In genomic region chr3:108546249-108546648, GRCh38 we compare ENCODE assay signal across 13 cellular contexts. TPM values are rescaled to one million over a fixed set of nuclear protein-coding genes. Genes with fewer than 3 reads are reported as not detected.
DNase-seq lines count a peak whose midpoint lies in the region; ATAC-seq and TF ChIP-seq lines count a peak whose summit lies in the region.
"Had no signal": no experiment of that assay in that cellular context is flagged by ENCODE, and none has a peak within 500 bp of the region (broad histone marks: within the 10 kb centered on the region; RNA-seq: fewer than 3 reads in every experiment).

No MANE protein-coding gene starts in this region.

- no peak for TF ChIP-seq CTCF in right lobe of liver (IDR thresholded peaks at IDR 0.05)

- no peak overlapping the region for H4K8ac ChIP-seq in neuronal stem cell (ENCODE audit: low read depth, low read length)

- H3K36me3 ChIP-seq in ACC112 (ENCODE audit: insufficient read depth, low read length) (peaks cover 22% of the 10 kb centered on the region), right lobe of liver (no peaks in the 10 kb centered on the region), neuronal stem cell (replicated peaks in 1 of 2; ENCODE audit: control insufficient read depth in 2 of 2, insufficient read depth in 2 of 2, low read length in 2 of 2) (peaks cover 8 to 100% of the 10 kb centered on the region in 2 donors)
- H3K36me3 ChIP-seq: pancreas had no signal

- no peak overlapping the region for H3K14ac ChIP-seq in neuronal stem cell (ENCODE audit: low read length)

- no peak overlapping the region for H2BK15ac ChIP-seq in neuronal stem cell (ENCODE audit: low read length)

- H3K9me3 ChIP-seq in right lobe of liver (no peaks in the 10 kb centered on the region), neuronal stem cell (replicated peaks in 1 of 2; ENCODE audit: control insufficient read depth in 2 of 2, insufficient read depth in 1 of 2, low read depth in 1 of 2, low read length in 2 of 2) (peaks cover 2 to 9% of the 10 kb centered on the region in 2 donors)
- H3K9me3 ChIP-seq: pancreas, SJSA1 had no signal

- H3K27ac ChIP-seq in ACC112 (ENCODE audit: low read depth, low read length) (no peak overlapping the region), right lobe of liver (no peak overlapping the region), neuronal stem cell (replicated peaks; ENCODE audit: low read length) (no peak overlapping the region)
- H3K27ac ChIP-seq: pancreas, SJSA1 had no signal

- H3K4me1 ChIP-seq in ACC112 (ENCODE audit: control insufficient read depth, insufficient read depth, low read length, unreplicated experiment) (peaks cover 10% of the 10 kb centered on the region), right lobe of liver (no peaks in the 10 kb centered on the region), neuronal stem cell (ENCODE audit: control insufficient read depth in 2 of 2, insufficient read depth in 1 of 2, low read depth in 1 of 2, low read length in 2 of 2) (no peaks in the 10 kb centered on the region)
- H3K4me1 ChIP-seq: pancreas, SJSA1 had no signal

- H2BK5ac ChIP-seq in neuronal stem cell (ENCODE audit: low read length), result no peak overlapping the region

- peak; percentile 61 for ATAC-seq in GM19372 (IDR thresholded peaks at IDR 0.05; ENCODE audit: low read depth, unreplicated experiment)
- peak; percentile 22; the same call in 1 of the 3 replicates for ATAC-seq in SK-N-SH treated with all-trans-retinoic acid at 6 μM for 48 hours
- ATAC-seq in right lobe of liver, result peak in 3 of 4 donors; percentile 40 to 68 (median 50)
- ATAC-seq in GM19455 (IDR thresholded peaks at IDR 0.05; ENCODE audit: unreplicated experiment), result no peak

- no peaks in the 10 kb centered on the region for H3K79me2 ChIP-seq in ACC112 (ENCODE audit: control insufficient read depth, insufficient read depth, low read length, unreplicated experiment)

- no peak overlapping the region for H3K4me2 ChIP-seq in neuronal stem cell (ENCODE audit: insufficient read depth, low read length, poor library complexity, severe bottlenecking)

- peak overlapping the region; percentile 29 for H2AFZ ChIP-seq in ACC112 (ENCODE audit: low read length, unreplicated experiment)
- no peak overlapping the region for H2AFZ ChIP-seq in neuronal stem cell (ENCODE audit: low read length)

- DNase-seq in right lobe of liver (no peak), posterior cingulate gyrus (no peak), neuronal stem cell (ENCODE audit: low spot score) (no peak), AML-193 (lab: John Stamatoyannopoulos, UW) (no peak)
- DNase-seq: activated CD8-positive, alpha-beta memory T cell treated with anti-CD3 and anti-CD28 coated beads, Interleukin-2, amount 50 U/mL, for 48 hours; GOT3; NCI-H2081 treated with DMSO at 0.1 percent for 48 hours; pancreas had no signal

- 67% methylated on average over 1 of the region's 1 CpG for WGBS in right lobe of liver (ENCODE audit: insufficient coverage, low coverage, low lambda C conversion rate, missing lambda C conversion rate)
- no CpG with 5 or more reads among the region's 1 CpG for WGBS in neuronal stem cell (ENCODE audit: extremely low coverage in 2 of 2, insufficient read length in 2 of 2, insufficient replicate concordance in 1 of 2), 2 donors

- H3K9ac ChIP-seq in neuronal stem cell (ENCODE audit: low read depth, low read length, poor library complexity), result no peak overlapping the region

- H2BK120ac ChIP-seq in neuronal stem cell (ENCODE audit: low read depth, low read length), result no peak overlapping the region

- no peak overlapping the region for H2BK12ac ChIP-seq in neuronal stem cell (ENCODE audit: low read length)

- no peak overlapping the region for H4K91ac ChIP-seq in neuronal stem cell (ENCODE audit: low read depth, low read length, poor library complexity)

- H3K27me3 ChIP-seq in ACC112 (ENCODE audit: insufficient read depth, low read length), result no peaks in the 10 kb centered on the region
- H3K27me3 ChIP-seq in right lobe of liver, result no peaks in the 10 kb centered on the region
- H3K27me3 ChIP-seq in neuronal stem cell (ENCODE audit: control insufficient read depth in 3 of 3, insufficient read depth in 3 of 3, low read depth in 1 of 3, low read length in 3 of 3), result no peaks in the 10 kb centered on the region
- H3K27me3 ChIP-seq: pancreas, SJSA1 had no signal

- intact Hi-C loops in right lobe of liver (cut with DNase I), result no loop called here
- intact Hi-C loops in posterior cingulate gyrus (cut with DNase I), result no loop called here

- H3K4me3 ChIP-seq in ACC112 (ENCODE audit: low read depth, low read length) (peak overlapping the region; percentile 61), right lobe of liver (no peak overlapping the region), neuronal stem cell (ENCODE audit: low read length in 2 of 2) (no peak overlapping the region)
- H3K4me3 ChIP-seq: pancreas, SJSA1 had no signal

- no peak overlapping the region for H3K18ac ChIP-seq in neuronal stem cell (ENCODE audit: low read length)

- H2AK5ac ChIP-seq in neuronal stem cell (ENCODE audit: low read depth, low read length), result no peak overlapping the region

- H3K79me1 ChIP-seq in neuronal stem cell (ENCODE audit: low read depth, low read length), result no peaks in the 10 kb centered on the region

- no peak overlapping the region for H3K4ac ChIP-seq in neuronal stem cell (ENCODE audit: low read length)

- H3K23ac ChIP-seq in neuronal stem cell (ENCODE audit: low read depth, low read length, poor library complexity), result no peak overlapping the region

- no peak for TF ChIP-seq POLR2A in right lobe of liver (IDR thresholded peaks at IDR 0.05)

TF ChIP-seq in SK-N-SH treated with all-trans-retinoic acid at 6 μM for 48 hours, 23 proteins besides CTCF, POLR2A, EP300 and RAD21:
- no peak for TF ChIP-seq GLIS3 (CRISPR knock-in tag; IDR thresholded peaks at IDR 0.05)
- TF ChIP-seq RARB (CRISPR knock-in tag; IDR thresholded peaks at IDR 0.05), result no peak
- peak; percentile 84 for TF ChIP-seq ISL1 (CRISPR knock-in tag; IDR thresholded peaks at IDR 0.05)
- TF ChIP-seq ZNF70 (CRISPR knock-in tag; IDR thresholded peaks at IDR 0.05), result no peak

RNA-seq across cellular contexts. Expression of gene MYH15, which starts 35.9 kb away (rescaled TPM):
- not detected for total RNA-seq in right lobe of liver
- polyA plus RNA-seq in neuronal stem cell (2013, experiment 1 of 2), result 0.03 TPM
- 0.06 TPM for polyA plus RNA-seq in neuronal stem cell (2013, experiment 2 of 2)

RNA-seq across cellular contexts. Expression of gene CIP2A, which starts 43.0 kb away (rescaled TPM):
- 1 to 10 TPM in 3 of 6 experiments, under 1 TPM in 3; 0.44 to 3.2 (median 1.3) TPM for total RNA-seq in right lobe of liver
- 25.3 TPM for polyA plus RNA-seq in neuronal stem cell (2013, experiment 1 of 2)
- 24.5 TPM for polyA plus RNA-seq in neuronal stem cell (2013, experiment 2 of 2)

RNA-seq across cellular contexts. Expression of gene DZIP3, which starts 43.3 kb away (rescaled TPM):
- 1 to 10 TPM; 2.2 to 5.2 (median 3.0) TPM for total RNA-seq in right lobe of liver
- 25.4 TPM for polyA plus RNA-seq in neuronal stem cell (2013, experiment 1 of 2)
- polyA plus RNA-seq in neuronal stem cell (2013, experiment 2 of 2), result 25.4 TPM
